Comparison of ENCODE assay signal across 1 cellular context in genomic region chr1:14334336-14335176, GRCh38.
TF ChIP-seq lines count a peak whose summit lies in the region.

No MANE protein-coding gene starts in this region.

TF ChIP-seq in K562, 482 proteins besides CTCF, POLR2A, EP300 and RAD21 (continued from another document and continues in another):
- TF ChIP-seq ATF3 (IDR thresholded peaks at IDR 0.05) (0 out of 2 replicates have a peak, but pooled peaks have one; percentile 11), ATF3 (CRISPR knock-in tag; conservative IDR thresholded peaks at IDR 0.05) (no peak), CEBPB (tag; IDR thresholded peaks at IDR 0.05) (peak; percentile 2; the same call in 1 of the 2 replicates), CHD2 (IDR thresholded peaks at IDR 0.05; ENCODE audit: low read depth, low read length) (no peak), YBX1 (IDR thresholded peaks at IDR 0.05) (no peak), ZBTB40 (IDR thresholded peaks at IDR 0.05) (peak; percentile 39; the same call in 1 of the 2 replicates), ZBTB40 (CRISPR knock-in tag; IDR thresholded peaks at IDR 0.05) (no peak), USF1 (CRISPR knock-in tag; IDR thresholded peaks at IDR 0.05) (peak; percentile 61), RHOXF2B (CRISPR knock-in tag; conservative IDR thresholded peaks at IDR 0.05) (no peak), ELK3 (CRISPR knock-in tag; IDR thresholded peaks at IDR 0.05) (no peak), SPI1 (IDR thresholded peaks at IDR 0.05; ENCODE audit: borderline replicate concordance, low read depth, low read length) (peak; percentile 93), TEAD1 (CRISPR knock-in tag; IDR thresholded peaks at IDR 0.05) (no peak), ELF1 (tag; IDR thresholded peaks at IDR 0.05) (peak; percentile 54), CTBP1 (IDR thresholded peaks at IDR 0.05; ENCODE audit: borderline replicate concordance) (peak; percentile 49; the same call in 1 of the 2 replicates), DPF2 (IDR thresholded peaks at IDR 0.05) (0 out of 2 replicates have a peak, but pooled peaks have one; percentile 42), MAZ (CRISPR knock-in tag; conservative IDR thresholded peaks at IDR 0.05 in 1 of 2, IDR thresholded peaks at IDR 0.05 in 1 of 2) (peak in 1 of 2 experiments; percentile 22; a peak in 1 of 4 replicates), ZNF79 (CRISPR knock-in tag; IDR thresholded peaks at IDR 0.05; ENCODE audit: low read depth) (no peak), HBP1 (CRISPR knock-in tag; IDR thresholded peaks at IDR 0.05) (0 out of 2 replicates have a peak, but pooled peaks have one; percentile 24), TFAP4 (CRISPR knock-in tag; IDR thresholded peaks at IDR 0.05; ENCODE audit: borderline replicate concordance) (peak; percentile 33; the same call in 1 of the 2 replicates), RBBP5 (IDR thresholded peaks at IDR 0.05; ENCODE audit: borderline replicate concordance, insufficient read depth, low read length, poor library complexity, severe bottlenecking) (peak; percentile 45), RAD51 (IDR thresholded peaks at IDR 0.05; ENCODE audit: borderline replicate concordance, low read depth) (peak; percentile 34; the same call in 1 of the 2 replicates), ZNF23 (CRISPR knock-in tag; IDR thresholded peaks at IDR 0.05) (no peak), MAFK (IDR thresholded peaks at IDR 0.05; ENCODE audit: low read length) (no peak), GABPA (tag; conservative IDR thresholded peaks at IDR 0.05; ENCODE audit: low read depth) (peak; percentile 65), ZNF318 (IDR thresholded peaks at IDR 0.05; ENCODE audit: borderline replicate concordance in 1 of 2, low read depth in 1 of 2) (peak in 1 of 2 experiments; percentile 57; a peak in 2 of 4 replicates), THRB (CRISPR knock-in tag; conservative IDR thresholded peaks at IDR 0.05) (peak; percentile 67; the same call in 1 of the 2 replicates), ZNF384 (IDR thresholded peaks at IDR 0.05; ENCODE audit: low read depth, low read length) (peak; percentile 68; the same call in 1 of the 2 replicates)
